In genomic region chr2:205115516-205115915, GRCh38 we compare ENCODE assay signal across 19 cellular contexts.
DNase-seq lines count a peak whose midpoint lies in the region; ATAC-seq and TF ChIP-seq lines count a peak whose summit lies in the region.
"Had no signal": no experiment of that assay in that cellular context is flagged by ENCODE, and none has a peak within 500 bp of the region (broad histone marks: within the 10 kb centered on the region; RNA-seq: fewer than 3 reads in every experiment).

No MANE protein-coding gene starts in this region.

- H3K23ac ChIP-seq in neuronal stem cell (ENCODE audit: low read depth, low read length, poor library complexity), result no peak overlapping the region

- DNase-seq in NCI-H1694 treated with DMSO at 0.1 percent for 48 hours (lab: John Stamatoyannopoulos, UW) (peak; percentile 57), NCI-H69 (lab: John Stamatoyannopoulos, UW) (peak; percentile 10), neuronal stem cell (ENCODE audit: low spot score) (no peak), germinal center (ENCODE audit: low spot score) (no peak), posterior vena cava (ENCODE audit: low spot score) (no peak)
- DNase-seq: ACHN; BE2C; C1 segment of cervical spinal cord; Caco-2; CD4-positive, CD25-positive, alpha-beta regulatory T cell; DMS79 treated with DMSO at 0.1 percent for 48 hours; GF-D8; GOT3; H7; IMR-90 had no signal

- peak overlapping the region; percentile 70 for H3K9ac ChIP-seq in neuronal stem cell (ENCODE audit: low read depth, low read length, poor library complexity)

- no peaks in the 10 kb centered on the region for H3K4me1 ChIP-seq in neuronal stem cell (ENCODE audit: control insufficient read depth in 2 of 2, insufficient read depth in 1 of 2, low read depth in 1 of 2, low read length in 2 of 2)
- H3K4me1 ChIP-seq: Caco-2 had no signal

- no peak overlapping the region for H4K8ac ChIP-seq in neuronal stem cell (ENCODE audit: low read depth, low read length)

- no peak overlapping the region for H3K4ac ChIP-seq in neuronal stem cell (ENCODE audit: low read length)

- H3K4me2 ChIP-seq in neuronal stem cell (ENCODE audit: insufficient read depth, low read length, poor library complexity, severe bottlenecking), result no peak overlapping the region

- H2BK5ac ChIP-seq in neuronal stem cell (ENCODE audit: low read length), result no peak overlapping the region

- no peak overlapping the region for H2AK5ac ChIP-seq in neuronal stem cell (ENCODE audit: low read depth, low read length)

- intact Hi-C loops in posterior vena cava (cut with DNase I), result no loop called here

- H3K36me3 ChIP-seq in neuronal stem cell (replicated peaks in 1 of 2; ENCODE audit: control insufficient read depth in 2 of 2, insufficient read depth in 2 of 2, low read length in 2 of 2), result peaks cover 0 to 4% of the 10 kb centered on the region in 2 donors
- H3K36me3 ChIP-seq: BE2C had no signal

- no peak overlapping the region for H2AFZ ChIP-seq in neuronal stem cell (ENCODE audit: low read length)

- no peak overlapping the region for H3K4me3 ChIP-seq in neuronal stem cell (ENCODE audit: low read length in 2 of 2)
- H3K4me3 ChIP-seq: K562 had no signal

- ATAC-seq in SK-N-SH treated with all-trans-retinoic acid at 6 μM for 48 hours (peak; percentile 65; the same call in 1 of the 3 replicates), GM19328 (IDR thresholded peaks at IDR 0.05; ENCODE audit: unreplicated experiment) (no peak)
- ATAC-seq: HCT116, K562 had no signal

- H3K18ac ChIP-seq in neuronal stem cell (ENCODE audit: low read length), result no peak overlapping the region

- no peak overlapping the region for H2BK12ac ChIP-seq in neuronal stem cell (ENCODE audit: low read length)

- no peaks in the 10 kb centered on the region for H3K79me1 ChIP-seq in neuronal stem cell (ENCODE audit: low read depth, low read length)

- H3K27ac ChIP-seq in neuronal stem cell (replicated peaks; ENCODE audit: low read length), result no peak overlapping the region

- H3K9me3 ChIP-seq in neuronal stem cell (replicated peaks in 1 of 2; ENCODE audit: control insufficient read depth in 2 of 2, insufficient read depth in 1 of 2, low read depth in 1 of 2, low read length in 2 of 2), result peaks cover 0 to 18% of the 10 kb centered on the region in 2 donors
- H3K9me3 ChIP-seq: BE2C, Caco-2 had no signal

- no peak overlapping the region for H4K91ac ChIP-seq in neuronal stem cell (ENCODE audit: low read depth, low read length, poor library complexity)

- no peak overlapping the region for H2BK120ac ChIP-seq in neuronal stem cell (ENCODE audit: low read depth, low read length)

- H3K14ac ChIP-seq in neuronal stem cell (ENCODE audit: low read length), result no peak overlapping the region

- no CpG with 5 or more reads among the region's 2 CpGs for WGBS in neuronal stem cell (ENCODE audit: extremely low coverage in 2 of 2, insufficient read length in 2 of 2, insufficient replicate concordance in 1 of 2), 2 donors

- H2BK15ac ChIP-seq in neuronal stem cell (ENCODE audit: low read length), result no peak overlapping the region

- H3K27me3 ChIP-seq in neuronal stem cell (ENCODE audit: control insufficient read depth in 3 of 3, insufficient read depth in 3 of 3, low read depth in 1 of 3, low read length in 3 of 3), result no peaks in the 10 kb centered on the region
- H3K27me3 ChIP-seq: BE2C had no signal

TF ChIP-seq in SK-N-SH treated with all-trans-retinoic acid at 6 μM for 48 hours, 23 proteins besides CTCF, POLR2A, EP300 and RAD21:
- TF ChIP-seq TCF4 (CRISPR knock-in tag; IDR thresholded peaks at IDR 0.05; ENCODE audit: borderline replicate concordance), result peak; percentile 79
- TF ChIP-seq ZNF70 (CRISPR knock-in tag; IDR thresholded peaks at IDR 0.05), result no peak

Comparison
In these comparisons a context has a peak if more than half of its experiments do, and no peak if none do; other contexts are left out.
1. DNase-seq: peak in NCI-H1694 treated with DMSO at 0.1 percent for 48 hours (single experiment) and NCI-H69 (single experiment); none in neuronal stem cell (single experiment), germinal center (single experiment) and posterior vena cava (single experiment).